9 cellular contexts compared by ENCODE assay signal in the genomic region with DNA sequence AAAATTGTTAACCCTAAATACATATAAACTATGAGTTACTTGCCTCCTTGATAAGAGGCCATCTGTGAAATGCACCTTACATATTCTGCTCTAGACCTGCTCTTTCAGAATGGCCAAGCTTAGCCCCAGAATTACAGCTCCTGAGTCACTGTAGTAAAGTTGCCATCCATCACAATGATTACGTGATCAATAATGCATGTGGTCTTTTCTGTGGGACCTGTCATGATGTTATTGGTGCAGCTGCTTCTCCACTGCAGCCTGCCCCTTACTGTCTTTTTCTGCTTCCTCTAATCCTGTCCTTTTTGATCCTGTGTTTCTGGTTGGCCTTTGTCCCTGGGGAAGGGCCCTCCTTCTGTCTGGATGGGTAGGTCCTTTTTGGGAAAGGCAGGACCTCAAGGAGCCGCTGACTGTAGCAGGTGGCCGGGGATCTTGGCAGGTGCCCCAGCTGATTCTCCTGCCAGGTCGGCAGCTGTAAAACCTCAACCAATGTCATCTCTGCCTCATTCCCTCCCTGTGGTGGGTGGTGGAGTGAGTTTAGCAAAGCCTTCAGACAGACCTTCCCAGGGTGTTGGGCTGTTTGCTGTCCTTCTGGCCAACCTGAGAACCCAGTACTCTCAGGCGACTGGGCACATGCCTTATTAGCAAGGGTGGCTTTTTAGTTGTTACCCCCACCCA.
A peak's percentile ranks its signal among the peaks of the same experiment; 100 is the strongest.
DNase-seq lines count a peak whose midpoint lies in the region; ATAC-seq and TF ChIP-seq lines count a peak whose summit lies in the region.
"Had no signal": no experiment of that assay in that cellular context is flagged by ENCODE, and none has a peak within 500 bp of the region (broad histone marks: within the 10 kb centered on the region; RNA-seq: fewer than 3 reads in every experiment).

No MANE protein-coding gene starts in this region.

- WGBS in heart left ventricle, 4 donors = 27 to 38% (median 32%) methylated on average over 5 of the region's 5 CpGs

- intact Hi-C loops in heart left ventricle (cut with DNase I) = loop anchor here in 2 of 10 donors (5.0 kb wide), 2 partner anchors 35 to 40 kb away; no protein-coding TSS in a partner anchor

- peaks cover 100% of the 10 kb centered on the region for H3K79me2 ChIP-seq in MM.1S (ENCODE audit: low read length)

- peaks cover 0 to 34% (median 26%) of the 10 kb centered on the region in 9 donors for H3K36me3 ChIP-seq in heart left ventricle
- 0 out of 2 replicates have a peak, but pooled peaks cover 4% of the 10 kb centered on the region for H3K36me3 ChIP-seq in MM.1S (replicated peaks; ENCODE audit: insufficient read depth, low read length)
- H3K36me3 ChIP-seq: neural progenitor cell had no signal

- peaks cover 60% of the 10 kb centered on the region for H4K20me1 ChIP-seq in MM.1S (ENCODE audit: insufficient read depth, low read length)

- peak overlapping the region in 11 of 12 donors; percentile 44 to 82 (median 73) for H3K27ac ChIP-seq in heart left ventricle
- H3K27ac ChIP-seq in substantia nigra (ENCODE audit: low read depth, low read length, poor library complexity, severe bottlenecking) = peak overlapping the region; percentile 13
- no peak overlapping the region for H3K27ac ChIP-seq in MM.1S (ENCODE audit: low read length)
- H3K27ac ChIP-seq: neural progenitor cell had no signal

- H3K9me2 ChIP-seq in MM.1S (replicated peaks; ENCODE audit: insufficient read depth, low read length) = no peaks in the 10 kb centered on the region

- H3K9ac ChIP-seq in MM.1S (ENCODE audit: low read length) = no peak overlapping the region
- H3K9ac ChIP-seq: neural progenitor cell had no signal

- H3K4me2 ChIP-seq in MM.1S (ENCODE audit: low read depth, low read length) = no peak overlapping the region
- H3K4me2 ChIP-seq: neural progenitor cell had no signal

- H3K9me3 ChIP-seq in heart left ventricle = no peaks in the 10 kb centered on the region
- no peaks in the 10 kb centered on the region for H3K9me3 ChIP-seq in MM.1S (replicated peaks; ENCODE audit: insufficient read depth, low read length)

- TF ChIP-seq CTCF in heart left ventricle (IDR thresholded peaks at IDR 0.05) (no peak), MM.1S (IDR thresholded peaks at IDR 0.05; ENCODE audit: low read length) (no peak)

- no peak for TF ChIP-seq POLR2A in heart left ventricle (IDR thresholded peaks at IDR 0.05)

- H2AFZ ChIP-seq in MM.1S (ENCODE audit: low read length) = no peak overlapping the region
- H2AFZ ChIP-seq: neural progenitor cell had no signal

- no peaks in the 10 kb centered on the region for H3F3A ChIP-seq in MM.1S (ENCODE audit: insufficient read depth, low read length)

- H3K4me3 ChIP-seq in heart left ventricle (peak overlapping the region in 1 of 12 donors; percentile 17), MM.1S (ENCODE audit: low read length) (no peak overlapping the region)
- H3K4me3 ChIP-seq: neural progenitor cell had no signal

- ATAC-seq in activated CD4-positive, CD25-positive, alpha-beta regulatory T cell treated with anti-CD3 and anti-CD28 coated beads, Interleukin-2, amount 50 U/mL, for 24 hours = peak; percentile 58 to 62
- peak; percentile 30 to 58 (median 52) for ATAC-seq in heart left ventricle

- DNase-seq in activated CD4-positive, CD25-positive, alpha-beta regulatory T cell (lab: John Stamatoyannopoulos, UW) = no peak
- DNase-seq in SHP77 (lab: John Stamatoyannopoulos, UW) (peak; percentile 95 to 96), heart left ventricle (peak; percentile 72 to 77 (median 74)), substantia nigra (lab: John Stamatoyannopoulos, UW) (peak in 3 of 49 donors; percentile 12 to 72 (median 62)), MM.1S (no peak), activated gamma-delta T cell (lab: John Stamatoyannopoulos, UW) (no peak), GF-D8 (lab: John Stamatoyannopoulos, UW) (no peak)

- H3K4me1 ChIP-seq in heart left ventricle (peaks cover 43 to 96% (median 84%) of the 10 kb centered on the region in 12 donors), MM.1S (ENCODE audit: low read length) (no peaks in the 10 kb centered on the region)
- H3K4me1 ChIP-seq: neural progenitor cell had no signal

- H3K27me3 ChIP-seq in heart left ventricle = no peaks in the 10 kb centered on the region
- H3K27me3 ChIP-seq in MM.1S (replicated peaks; ENCODE audit: insufficient read depth, low read length) = no peaks in the 10 kb centered on the region
- H3K27me3 ChIP-seq: neural progenitor cell had no signal

Comparison
In these comparisons a context has a peak if more than half of its experiments do, and no peak if none do; other contexts are left out.
1. DNase-seq: peak in SHP77 (2 of 2) and heart left ventricle (5 of 5); none in activated CD4-positive, CD25-positive, alpha-beta regulatory T cell (0 of 4), MM.1S (single experiment), activated gamma-delta T cell (single experiment) and GF-D8 (single experiment).